1 cellular context compared by ENCODE assay signal in genomic region chr10:57964371-57964770, GRCh38.
TF ChIP-seq lines count a peak whose summit lies in the region.

No MANE protein-coding gene starts in this region.

TF ChIP-seq in H1, 55 proteins besides CTCF, POLR2A, EP300 and RAD21 (continued from another document):
- TF ChIP-seq, protein P1, sequence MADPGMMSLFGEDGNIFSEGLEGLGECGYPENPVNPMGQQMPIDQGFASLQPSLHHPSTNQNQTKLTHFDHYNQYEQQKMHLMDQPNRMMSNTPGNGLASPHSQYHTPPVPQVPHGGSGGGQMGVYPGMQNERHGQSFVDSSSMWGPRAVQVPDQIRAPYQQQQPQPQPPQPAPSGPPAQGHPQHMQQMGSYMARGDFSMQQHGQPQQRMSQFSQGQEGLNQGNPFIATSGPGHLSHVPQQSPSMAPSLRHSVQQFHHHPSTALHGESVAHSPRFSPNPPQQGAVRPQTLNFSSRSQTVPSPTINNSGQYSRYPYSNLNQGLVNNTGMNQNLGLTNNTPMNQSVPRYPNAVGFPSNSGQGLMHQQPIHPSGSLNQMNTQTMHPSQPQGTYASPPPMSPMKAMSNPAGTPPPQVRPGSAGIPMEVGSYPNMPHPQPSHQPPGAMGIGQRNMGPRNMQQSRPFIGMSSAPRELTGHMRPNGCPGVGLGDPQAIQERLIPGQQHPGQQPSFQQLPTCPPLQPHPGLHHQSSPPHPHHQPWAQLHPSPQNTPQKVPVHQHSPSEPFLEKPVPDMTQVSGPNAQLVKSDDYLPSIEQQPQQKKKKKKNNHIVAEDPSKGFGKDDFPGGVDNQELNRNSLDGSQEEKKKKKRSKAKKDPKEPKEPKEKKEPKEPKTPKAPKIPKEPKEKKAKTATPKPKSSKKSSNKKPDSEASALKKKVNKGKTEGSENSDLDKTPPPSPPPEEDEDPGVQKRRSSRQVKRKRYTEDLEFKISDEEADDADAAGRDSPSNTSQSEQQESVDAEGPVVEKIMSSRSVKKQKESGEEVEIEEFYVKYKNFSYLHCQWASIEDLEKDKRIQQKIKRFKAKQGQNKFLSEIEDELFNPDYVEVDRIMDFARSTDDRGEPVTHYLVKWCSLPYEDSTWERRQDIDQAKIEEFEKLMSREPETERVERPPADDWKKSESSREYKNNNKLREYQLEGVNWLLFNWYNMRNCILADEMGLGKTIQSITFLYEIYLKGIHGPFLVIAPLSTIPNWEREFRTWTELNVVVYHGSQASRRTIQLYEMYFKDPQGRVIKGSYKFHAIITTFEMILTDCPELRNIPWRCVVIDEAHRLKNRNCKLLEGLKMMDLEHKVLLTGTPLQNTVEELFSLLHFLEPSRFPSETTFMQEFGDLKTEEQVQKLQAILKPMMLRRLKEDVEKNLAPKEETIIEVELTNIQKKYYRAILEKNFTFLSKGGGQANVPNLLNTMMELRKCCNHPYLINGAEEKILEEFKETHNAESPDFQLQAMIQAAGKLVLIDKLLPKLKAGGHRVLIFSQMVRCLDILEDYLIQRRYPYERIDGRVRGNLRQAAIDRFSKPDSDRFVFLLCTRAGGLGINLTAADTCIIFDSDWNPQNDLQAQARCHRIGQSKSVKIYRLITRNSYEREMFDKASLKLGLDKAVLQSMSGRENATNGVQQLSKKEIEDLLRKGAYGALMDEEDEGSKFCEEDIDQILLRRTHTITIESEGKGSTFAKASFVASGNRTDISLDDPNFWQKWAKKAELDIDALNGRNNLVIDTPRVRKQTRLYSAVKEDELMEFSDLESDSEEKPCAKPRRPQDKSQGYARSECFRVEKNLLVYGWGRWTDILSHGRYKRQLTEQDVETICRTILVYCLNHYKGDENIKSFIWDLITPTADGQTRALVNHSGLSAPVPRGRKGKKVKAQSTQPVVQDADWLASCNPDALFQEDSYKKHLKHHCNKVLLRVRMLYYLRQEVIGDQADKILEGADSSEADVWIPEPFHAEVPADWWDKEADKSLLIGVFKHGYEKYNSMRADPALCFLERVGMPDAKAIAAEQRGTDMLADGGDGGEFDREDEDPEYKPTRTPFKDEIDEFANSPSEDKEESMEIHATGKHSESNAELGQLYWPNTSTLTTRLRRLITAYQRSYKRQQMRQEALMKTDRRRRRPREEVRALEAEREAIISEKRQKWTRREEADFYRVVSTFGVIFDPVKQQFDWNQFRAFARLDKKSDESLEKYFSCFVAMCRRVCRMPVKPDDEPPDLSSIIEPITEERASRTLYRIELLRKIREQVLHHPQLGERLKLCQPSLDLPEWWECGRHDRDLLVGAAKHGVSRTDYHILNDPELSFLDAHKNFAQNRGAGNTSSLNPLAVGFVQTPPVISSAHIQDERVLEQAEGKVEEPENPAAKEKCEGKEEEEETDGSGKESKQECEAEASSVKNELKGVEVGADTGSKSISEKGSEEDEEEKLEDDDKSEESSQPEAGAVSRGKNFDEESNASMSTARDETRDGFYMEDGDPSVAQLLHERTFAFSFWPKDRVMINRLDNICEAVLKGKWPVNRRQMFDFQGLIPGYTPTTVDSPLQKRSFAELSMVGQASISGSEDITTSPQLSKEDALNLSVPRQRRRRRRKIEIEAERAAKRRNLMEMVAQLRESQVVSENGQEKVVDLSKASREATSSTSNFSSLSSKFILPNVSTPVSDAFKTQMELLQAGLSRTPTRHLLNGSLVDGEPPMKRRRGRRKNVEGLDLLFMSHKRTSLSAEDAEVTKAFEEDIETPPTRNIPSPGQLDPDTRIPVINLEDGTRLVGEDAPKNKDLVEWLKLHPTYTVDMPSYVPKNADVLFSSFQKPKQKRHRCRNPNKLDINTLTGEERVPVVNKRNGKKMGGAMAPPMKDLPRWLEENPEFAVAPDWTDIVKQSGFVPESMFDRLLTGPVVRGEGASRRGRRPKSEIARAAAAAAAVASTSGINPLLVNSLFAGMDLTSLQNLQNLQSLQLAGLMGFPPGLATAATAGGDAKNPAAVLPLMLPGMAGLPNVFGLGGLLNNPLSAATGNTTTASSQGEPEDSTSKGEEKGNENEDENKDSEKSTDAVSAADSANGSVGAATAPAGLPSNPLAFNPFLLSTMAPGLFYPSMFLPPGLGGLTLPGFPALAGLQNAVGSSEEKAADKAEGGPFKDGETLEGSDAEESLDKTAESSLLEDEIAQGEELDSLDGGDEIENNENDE (IDR thresholded peaks at IDR 0.05; ENCODE audit: insufficient replicate concordance, low read length): no peak
- no peak for TF ChIP-seq SIN3A (conservative IDR thresholded peaks at IDR 0.05 in 1 of 2, IDR thresholded peaks at IDR 0.05 in 1 of 2; ENCODE audit: low read depth in 1 of 2, low read length in 2 of 2)
- TF ChIP-seq NRF1 (IDR thresholded peaks at IDR 0.05; ENCODE audit: low read depth, low read length): no peak
- no peak for TF ChIP-seq TAF1 (IDR thresholded peaks at IDR 0.05; ENCODE audit: low read depth, low read length)
- no peak for TF ChIP-seq JUND (IDR thresholded peaks at IDR 0.05; ENCODE audit: low read length)
- no peak for TF ChIP-seq EGR1 (IDR thresholded peaks at IDR 0.05; ENCODE audit: borderline replicate concordance, low read depth, low read length)
- TF ChIP-seq SP4 (IDR thresholded peaks at IDR 0.05; ENCODE audit: low read length): no peak
- TF ChIP-seq RNF2 (IDR thresholded peaks at IDR 0.05; ENCODE audit: borderline replicate concordance, low read depth, low read length, missing control alignments, poor library complexity, severe bottlenecking): no peak
